ENCODE assay signal across 1 cellular context in genomic region chr1:211133841-211134669, GRCh38.
TF ChIP-seq lines count a peak whose summit lies in the region.

Gene KCNH1, minus strand, starts transcription at chr1:211134148. Its CDS starts 203 bp downstream, at chr1:211133945.

TF ChIP-seq in K562, 482 proteins besides CTCF, POLR2A, EP300 and RAD21 (continued from another document and continues in another):
- TF ChIP-seq RREB1 (CRISPR knock-in tag; IDR thresholded peaks at IDR 0.05) (peak; percentile 89; the same call in 1 of the 2 replicates), JUNB (CRISPR knock-in tag; conservative IDR thresholded peaks at IDR 0.05) (no peak), SOX6 (IDR thresholded peaks at IDR 0.05) (peak; percentile 74), ZNF518B (CRISPR knock-in tag; IDR thresholded peaks at IDR 0.05) (no peak), ARID4B (CRISPR knock-in tag; IDR thresholded peaks at IDR 0.05) (0 out of 2 replicates have a peak, but pooled peaks have one; percentile 65), MCM2 (IDR thresholded peaks at IDR 0.05; ENCODE audit: low read depth) (no peak), ZNF253 (CRISPR knock-in tag; conservative IDR thresholded peaks at IDR 0.05) (no peak), ZNF830 (CRISPR knock-in tag; IDR thresholded peaks at IDR 0.05) (no peak), NR0B1 (IDR thresholded peaks at IDR 0.05; ENCODE audit: partially characterized antibody) (no peak), ZNF512 (tag; IDR thresholded peaks at IDR 0.05) (no peak), KLF13 (tag; IDR thresholded peaks at IDR 0.05; ENCODE audit: borderline replicate concordance, low read depth) (peak; percentile 91), CEBPB (tag; IDR thresholded peaks at IDR 0.05) (no peak), NFIX (CRISPR knock-in tag; IDR thresholded peaks at IDR 0.05; ENCODE audit: low read depth) (no peak), SMAD3 (CRISPR knock-in tag; conservative IDR thresholded peaks at IDR 0.05) (no peak), SAFB2 (IDR thresholded peaks at IDR 0.05; ENCODE audit: borderline replicate concordance, low read depth, low read length, severe bottlenecking) (no peak), SAFB (IDR thresholded peaks at IDR 0.05; ENCODE audit: borderline replicate concordance, low read depth, low read length) (0 out of 2 replicates have a peak, but pooled peaks have one; percentile 45), CTBP1 (IDR thresholded peaks at IDR 0.05; ENCODE audit: borderline replicate concordance) (peak; percentile 94), GMEB1 (CRISPR knock-in tag; IDR thresholded peaks at IDR 0.05) (no peak), CREB1 (IDR thresholded peaks at IDR 0.05) (peak; percentile 41; the same call in 1 of the 2 replicates), CREB1 (CRISPR knock-in tag; IDR thresholded peaks at IDR 0.05) (no peak), FOXA1 (IDR thresholded peaks at IDR 0.05; ENCODE audit: borderline replicate concordance) (no peak), ZNF12 (CRISPR knock-in tag; IDR thresholded peaks at IDR 0.05) (no peak), HIVEP1 (CRISPR knock-in tag; IDR thresholded peaks at IDR 0.05) (no peak), ZNF551 (CRISPR knock-in tag; IDR thresholded peaks at IDR 0.05) (no peak), ZNF197 (CRISPR knock-in tag; IDR thresholded peaks at IDR 0.05; ENCODE audit: low read depth) (no peak), PRDM10 (IDR thresholded peaks at IDR 0.05; ENCODE audit: partially characterized antibody) (no peak), CCAR2 (IDR thresholded peaks at IDR 0.05; ENCODE audit: low read depth, low read length) (no peak), SREBF1 (IDR thresholded peaks at IDR 0.05; ENCODE audit: borderline replicate concordance, low read depth, low read length) (no peak), ZNF644 (tag; IDR thresholded peaks at IDR 0.05; ENCODE audit: low read depth) (no peak), E2F4 (CRISPR knock-in tag; IDR thresholded peaks at IDR 0.05; ENCODE audit: low read depth) (no peak), FOSL1 (tag; conservative IDR thresholded peaks at IDR 0.05) (no peak), SRF (CRISPR knock-in tag; IDR thresholded peaks at IDR 0.05) (no peak; a peak in 1 of 4 replicates), KHSRP (IDR thresholded peaks at IDR 0.05) (no peak)
